Comparison of ENCODE assay signal across 17 cellular contexts in genomic region chr16:9797306-9797705, GRCh38.
DNase-seq lines count a peak whose midpoint lies in the region; ATAC-seq, FAIRE-seq and TF ChIP-seq lines count a peak whose summit lies in the region.
"Had no signal": no experiment of that assay in that cellular context is flagged by ENCODE, and none has a peak within 500 bp of the region (broad histone marks: within the 10 kb centered on the region; RNA-seq: fewer than 3 reads in every experiment).

No MANE protein-coding gene starts in this region.

- H2AFZ ChIP-seq in keratinocyte (ENCODE audit: control insufficient read depth, low read length): no peak overlapping the region

- FAIRE-seq in keratinocyte (lab: Jason Lieb, UNC): no peak

- no peak for ATAC-seq in HG02759 (IDR thresholded peaks at IDR 0.05; ENCODE audit: unreplicated experiment)
- ATAC-seq in HG02610 (IDR thresholded peaks at IDR 0.05; ENCODE audit: unreplicated experiment): no peak
- ATAC-seq: gastroesophageal sphincter, left lobe of liver had no signal

- H3K9me3 ChIP-seq in BLaER1: no peaks in the 10 kb centered on the region
- no peaks in the 10 kb centered on the region for H3K9me3 ChIP-seq in keratinocyte (ENCODE audit: control insufficient read depth, low read depth, low read length)
- H3K9me3 ChIP-seq: gastroesophageal sphincter, vagina had no signal

- H3K36me3 ChIP-seq in BLaER1: no peaks in the 10 kb centered on the region
- no peaks in the 10 kb centered on the region for H3K36me3 ChIP-seq in keratinocyte (ENCODE audit: control insufficient read depth in 2 of 2, extremely low read depth in 1 of 2, insufficient read depth in 2 of 2, low read length in 2 of 2)
- H3K36me3 ChIP-seq: gastroesophageal sphincter, vagina had no signal

- H3K27ac ChIP-seq in BLaER1 (no peak overlapping the region), keratinocyte (ENCODE audit: control insufficient read depth, insufficient read depth, low read length) (no peak overlapping the region)
- H3K27ac ChIP-seq: gastroesophageal sphincter, HL-60, vagina had no signal

- dilution Hi-C loops in keratinocyte (cut with MboI; ENCODE audit: extremely low pct_ligation_motif_present, low sequenced_read_pairs): no loop called here

- H3K4me3 ChIP-seq in BLaER1 (no peak overlapping the region), keratinocyte (ENCODE audit: control insufficient read depth in 2 of 3, extremely low read depth in 1 of 3, insufficient read depth in 2 of 3, low read depth in 1 of 3, low read length in 3 of 3) (no peak overlapping the region)
- H3K4me3 ChIP-seq: gastroesophageal sphincter, vagina had no signal

- TF ChIP-seq CTCF in keratinocyte (optimal IDR thresholded peaks at IDR 0.05 in 1 of 3, IDR thresholded peaks at IDR 0.05 in 1 of 3, conservative IDR thresholded peaks at IDR 0.05 in 1 of 3; ENCODE audit: extremely low read depth in 1 of 3, insufficient read depth in 2 of 3, low read length in 3 of 3): no peak

- H3K4me1 ChIP-seq in BLaER1: peaks cover 21% of the 10 kb centered on the region
- no peaks in the 10 kb centered on the region for H3K4me1 ChIP-seq in keratinocyte (ENCODE audit: control insufficient read depth, extremely low read depth, insufficient read depth, low read length)
- H3K4me1 ChIP-seq: gastroesophageal sphincter, vagina had no signal

- no peaks in the 10 kb centered on the region for H3K9me1 ChIP-seq in keratinocyte (ENCODE audit: control insufficient read depth, extremely low read depth, insufficient read depth, low read length)

- no peak overlapping the region for H3K9ac ChIP-seq in BLaER1
- H3K9ac ChIP-seq in keratinocyte (ENCODE audit: control insufficient read depth, extremely low read depth, insufficient read depth, low read length): no peak overlapping the region

- H3K4me2 ChIP-seq in BLaER1 (peak overlapping the region; percentile 73), keratinocyte (ENCODE audit: control insufficient read depth, extremely low read depth, insufficient read depth, low read depth, low read length) (no peak overlapping the region)

- no peaks in the 10 kb centered on the region for H3K79me2 ChIP-seq in keratinocyte (ENCODE audit: control insufficient read depth, insufficient read depth, low read length)

- DNase-seq in LoVo (ENCODE audit: low spot score): peak; percentile 1
- DNase-seq in cerebellar cortex (ENCODE audit: low spot score): peak; percentile 53
- peak; percentile 7 for DNase-seq in keratinocyte (ENCODE audit: low read depth, low spot score)
- DNase-seq in mucosa of gallbladder (ENCODE audit: low spot score): no peak
- DNase-seq in NCI-H2081 treated with DMSO at 0.1 percent for 48 hours (lab: John Stamatoyannopoulos, UW): no peak
- DNase-seq: activated naive CD4-positive, alpha-beta T cell treated with anti-CD3 and anti-CD28 coated beads, Interleukin-2, amount 50 U/mL, for 16 hours; AML-193; cortex of kidney; GF-D8; RPMI8226 had no signal

- H3K27me3 ChIP-seq in BLaER1 (no peaks in the 10 kb centered on the region), keratinocyte (ENCODE audit: control insufficient read depth, extremely low read depth, insufficient read depth, low read length) (no peaks in the 10 kb centered on the region)
- H3K27me3 ChIP-seq: gastroesophageal sphincter, vagina had no signal

- no peaks in the 10 kb centered on the region for H4K20me1 ChIP-seq in BLaER1
- H4K20me1 ChIP-seq in keratinocyte (ENCODE audit: control insufficient read depth, extremely low read depth, insufficient read depth, low read length): no peaks in the 10 kb centered on the region

Comparison
In these comparisons a context has a peak if more than half of its experiments do, and no peak if none do; other contexts are left out.
1. DNase-seq: peak in LoVo (single experiment), cerebellar cortex (single experiment) and keratinocyte (single experiment); none in mucosa of gallbladder (single experiment) and NCI-H2081 treated with DMSO at 0.1 percent for 48 hours (single experiment).